Comparison of ENCODE assay signal across 11 cellular contexts in the genomic region with DNA sequence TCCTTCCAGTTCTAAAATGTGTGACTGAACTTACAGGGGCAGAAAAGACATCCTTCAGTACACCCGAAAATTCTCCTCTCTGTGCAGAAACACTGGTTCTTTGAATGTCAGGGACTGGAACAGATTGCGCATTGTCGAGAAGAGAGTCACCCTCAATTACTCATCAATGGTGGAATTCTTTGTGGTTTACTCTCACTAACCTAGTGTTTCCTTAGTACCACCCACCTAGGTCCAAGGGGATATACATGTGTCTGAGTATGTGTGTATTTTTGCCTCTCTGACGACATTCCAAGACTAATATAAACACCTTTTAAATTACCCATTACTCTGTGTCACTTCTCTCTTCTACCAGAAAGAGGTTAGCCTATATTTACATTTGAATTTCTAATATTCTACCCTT.
DNase-seq lines count a peak whose midpoint lies in the region; ATAC-seq, FAIRE-seq and TF ChIP-seq lines count a peak whose summit lies in the region.
"Had no signal": no experiment of that assay in that cellular context is flagged by ENCODE, and none has a peak within 500 bp of the region (broad histone marks: within the 10 kb centered on the region; RNA-seq: fewer than 3 reads in every experiment).

No MANE protein-coding gene starts in this region.

- FAIRE-seq in astrocyte (lab: Jason Lieb, UNC) = peak; percentile 100

- TF ChIP-seq CTCF in astrocyte (IDR thresholded peaks at IDR 0.05; ENCODE audit: insufficient read depth, low read depth, low read length) = no peak

- no peaks in the 10 kb centered on the region for H3K9me2 ChIP-seq in Karpas-422 (replicated peaks; ENCODE audit: insufficient read depth, low read length)

- no peak overlapping the region for H3K4me3 Mint-ChIP-seq in astrocyte (ENCODE audit: unreplicated experiment)

- H3K4me2 ChIP-seq in astrocyte (ENCODE audit: low read length) (peak overlapping the region; percentile 53), Karpas-422 (ENCODE audit: low read depth, low read length, poor library complexity, severe bottlenecking) (no peak overlapping the region)
- H3K4me2 ChIP-seq: BLaER1 had no signal

- H3K4me3 ChIP-seq in ACC112 (ENCODE audit: low read depth, low read length) (no peak overlapping the region; the same call in 1 of the 2 replicates), astrocyte (ENCODE audit: insufficient read depth, low read depth, low read length) (no peak overlapping the region), Karpas-422 (ENCODE audit: low read length) (no peak overlapping the region)
- H3K4me3 ChIP-seq: BLaER1 had no signal

- H3K27ac Mint-ChIP-seq in astrocyte (ENCODE audit: unreplicated experiment) = peak overlapping the region; percentile 95

- H3K9ac ChIP-seq in astrocyte (ENCODE audit: low read length) (peak overlapping the region; percentile 45), Karpas-422 (ENCODE audit: low read length) (no peak overlapping the region)
- H3K9ac ChIP-seq: BLaER1 had no signal

- ATAC-seq in HG03442 (IDR thresholded peaks at IDR 0.05; ENCODE audit: unreplicated experiment) (no peak), HG03432 (IDR thresholded peaks at IDR 0.05; ENCODE audit: unreplicated experiment) (no peak)

- H3K4me1 ChIP-seq in ACC112 (ENCODE audit: control insufficient read depth, insufficient read depth, low read length, unreplicated experiment) (peaks cover 33% of the 10 kb centered on the region), astrocyte (ENCODE audit: insufficient read depth, low read length) (peaks cover 36% of the 10 kb centered on the region), Karpas-422 (ENCODE audit: low read length) (no peaks in the 10 kb centered on the region)

- no peaks in the 10 kb centered on the region for H3K36me3 Mint-ChIP-seq in astrocyte (ENCODE audit: low read depth, unreplicated experiment)

- peaks cover 1% of the 10 kb centered on the region for H3K9me3 Mint-ChIP-seq in astrocyte (ENCODE audit: unreplicated experiment)

- no peaks in the 10 kb centered on the region for H3K9me3 ChIP-seq in astrocyte (ENCODE audit: insufficient read depth, low read depth, low read length)
- H3K9me3 ChIP-seq in Karpas-422 (ENCODE audit: low read length) = peaks cover 11% of the 10 kb centered on the region

- DNase-seq in HS-5 (ENCODE audit: low read depth) (peak; percentile 89), astrocyte (ENCODE audit: low read depth) (peak; percentile 99), iris pigment epithelial cell (ENCODE audit: low read depth) (peak; percentile 98), KG1 (lab: John Stamatoyannopoulos, UW) (no peak), Karpas-422 (no peak)
- DNase-seq: kidney, MM.1S had no signal

- H2AFZ ChIP-seq in ACC112 (ENCODE audit: low read length, unreplicated experiment) (no peak overlapping the region), astrocyte (ENCODE audit: low read depth, low read length) (no peak overlapping the region), Karpas-422 (ENCODE audit: low read length) (no peak overlapping the region)

- no peaks in the 10 kb centered on the region for H3K79me2 ChIP-seq in ACC112 (ENCODE audit: control insufficient read depth, insufficient read depth, low read length, unreplicated experiment)
- no peaks in the 10 kb centered on the region for H3K79me2 ChIP-seq in astrocyte (ENCODE audit: insufficient read depth, low read length)
- H3K79me2 ChIP-seq in Karpas-422 (ENCODE audit: low read length) = no peaks in the 10 kb centered on the region

- no peaks in the 10 kb centered on the region for H3K36me3 ChIP-seq in ACC112 (ENCODE audit: insufficient read depth, low read length)
- H3K36me3 ChIP-seq in astrocyte (ENCODE audit: insufficient read depth, low read length) = no peaks in the 10 kb centered on the region
- H3K36me3 ChIP-seq in Karpas-422 (ENCODE audit: insufficient read depth, low read length) = no peaks in the 10 kb centered on the region
- H3K36me3 ChIP-seq: BLaER1 had no signal

- no peaks in the 10 kb centered on the region for H4K20me1 ChIP-seq in astrocyte (ENCODE audit: insufficient read depth, low read length)
- H4K20me1 ChIP-seq in Karpas-422 (ENCODE audit: insufficient read depth, low read depth, low read length) = no peaks in the 10 kb centered on the region
- H4K20me1 ChIP-seq: BLaER1 had no signal

- no peaks in the 10 kb centered on the region for H3K27me3 ChIP-seq in ACC112 (ENCODE audit: insufficient read depth, low read length)
- no peaks in the 10 kb centered on the region for H3K27me3 ChIP-seq in astrocyte (ENCODE audit: insufficient read depth, low read length)
- H3K27me3 ChIP-seq in Karpas-422 (ENCODE audit: low read length) = no peaks in the 10 kb centered on the region
- H3K27me3 ChIP-seq: BLaER1 had no signal

- H3K4me1 Mint-ChIP-seq in astrocyte (ENCODE audit: low read depth, unreplicated experiment) = peaks cover 38% of the 10 kb centered on the region

- H3K27ac ChIP-seq in ACC112 (ENCODE audit: low read depth, low read length) (peak overlapping the region; percentile 71), astrocyte (ENCODE audit: low read depth, low read length) (peak overlapping the region; percentile 69), Karpas-422 (ENCODE audit: low read length) (no peak overlapping the region)
- H3K27ac ChIP-seq: BLaER1 had no signal

- no peaks in the 10 kb centered on the region for H3K27me3 Mint-ChIP-seq in astrocyte (ENCODE audit: low read depth, unreplicated experiment)

Comparison
In these comparisons a context has a peak if more than half of its experiments do, and no peak if none do; other contexts are left out.
1. DNase-seq: peak in HS-5 (single experiment), astrocyte (single experiment) and iris pigment epithelial cell (single experiment); none in KG1 (single experiment) and Karpas-422 (single experiment).